In the genomic region with DNA sequence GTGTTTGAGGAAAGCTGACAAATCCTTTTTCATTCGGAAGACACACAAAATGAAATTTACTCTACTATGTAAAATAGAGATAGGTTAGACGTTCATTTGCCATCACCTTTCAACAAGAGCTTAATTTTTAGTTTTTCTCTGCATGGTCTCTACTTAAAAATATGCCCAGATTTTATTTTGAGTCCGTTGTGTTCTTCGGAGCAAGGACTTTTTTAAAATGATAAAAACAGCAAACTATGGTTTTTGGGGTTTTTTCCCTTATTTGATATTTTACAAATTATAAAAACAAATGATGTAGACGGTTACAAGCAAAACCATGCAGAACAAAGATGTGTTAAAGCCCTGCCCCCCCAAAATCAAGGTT, we compare ENCODE assay signal across 1 cellular context.
TF ChIP-seq lines count a peak whose summit lies in the region.

No MANE protein-coding gene starts in this region.

TF ChIP-seq in HepG2, 621 proteins besides CTCF, POLR2A, EP300 and RAD21:
- TF ChIP-seq KAT7 (CRISPR knock-in tag; IDR thresholded peaks at IDR 0.05; ENCODE audit: borderline replicate concordance): no peak
- no peak for TF ChIP-seq NCOR1 (IDR thresholded peaks at IDR 0.05; ENCODE audit: borderline replicate concordance, low read length)
- TF ChIP-seq MED8 (CRISPR knock-in tag; IDR thresholded peaks at IDR 0.05; ENCODE audit: insufficient replicate concordance): no peak
- TF ChIP-seq, protein P1, sequence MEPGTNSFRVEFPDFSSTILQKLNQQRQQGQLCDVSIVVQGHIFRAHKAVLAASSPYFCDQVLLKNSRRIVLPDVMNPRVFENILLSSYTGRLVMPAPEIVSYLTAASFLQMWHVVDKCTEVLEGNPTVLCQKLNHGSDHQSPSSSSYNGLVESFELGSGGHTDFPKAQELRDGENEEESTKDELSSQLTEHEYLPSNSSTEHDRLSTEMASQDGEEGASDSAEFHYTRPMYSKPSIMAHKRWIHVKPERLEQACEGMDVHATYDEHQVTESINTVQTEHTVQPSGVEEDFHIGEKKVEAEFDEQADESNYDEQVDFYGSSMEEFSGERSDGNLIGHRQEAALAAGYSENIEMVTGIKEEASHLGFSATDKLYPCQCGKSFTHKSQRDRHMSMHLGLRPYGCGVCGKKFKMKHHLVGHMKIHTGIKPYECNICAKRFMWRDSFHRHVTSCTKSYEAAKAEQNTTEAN (CRISPR knock-in tag; conservative IDR thresholded peaks at IDR 0.05): no peak
- TF ChIP-seq HDAC6 (IDR thresholded peaks at IDR 0.05; ENCODE audit: low read depth, low read length): no peak
- TF ChIP-seq, protein P2, sequence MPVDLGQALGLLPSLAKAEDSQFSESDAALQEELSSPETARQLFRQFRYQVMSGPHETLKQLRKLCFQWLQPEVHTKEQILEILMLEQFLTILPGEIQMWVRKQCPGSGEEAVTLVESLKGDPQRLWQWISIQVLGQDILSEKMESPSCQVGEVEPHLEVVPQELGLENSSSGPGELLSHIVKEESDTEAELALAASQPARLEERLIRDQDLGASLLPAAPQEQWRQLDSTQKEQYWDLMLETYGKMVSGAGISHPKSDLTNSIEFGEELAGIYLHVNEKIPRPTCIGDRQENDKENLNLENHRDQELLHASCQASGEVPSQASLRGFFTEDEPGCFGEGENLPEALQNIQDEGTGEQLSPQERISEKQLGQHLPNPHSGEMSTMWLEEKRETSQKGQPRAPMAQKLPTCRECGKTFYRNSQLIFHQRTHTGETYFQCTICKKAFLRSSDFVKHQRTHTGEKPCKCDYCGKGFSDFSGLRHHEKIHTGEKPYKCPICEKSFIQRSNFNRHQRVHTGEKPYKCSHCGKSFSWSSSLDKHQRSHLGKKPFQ (CRISPR knock-in tag; IDR thresholded peaks at IDR 0.05; ENCODE audit: insufficient replicate concordance): no peak
- TF ChIP-seq CBX5 (CRISPR knock-in tag; IDR thresholded peaks at IDR 0.05; ENCODE audit: borderline replicate concordance): no peak
- no peak for TF ChIP-seq DPF2 (CRISPR knock-in tag; IDR thresholded peaks at IDR 0.05; ENCODE audit: borderline replicate concordance, low read depth)
- no peak for TF ChIP-seq SIN3B (IDR thresholded peaks at IDR 0.05; ENCODE audit: low read length)
- TF ChIP-seq ZNF816 (CRISPR knock-in tag; IDR thresholded peaks at IDR 0.05; ENCODE audit: borderline replicate concordance): no peak
- peak in 1 of 2 experiments; percentile 36; a peak in 2 of 4 replicates for TF ChIP-seq MAFK (conservative IDR thresholded peaks at IDR 0.05 in 1 of 2, IDR thresholded peaks at IDR 0.05 in 1 of 2; ENCODE audit: low read length in 2 of 2)
- TF ChIP-seq CENPX (CRISPR knock-in tag; IDR thresholded peaks at IDR 0.05): no peak
- no peak for TF ChIP-seq BCL6 (CRISPR knock-in tag; IDR thresholded peaks at IDR 0.05)
- TF ChIP-seq, protein P3, sequence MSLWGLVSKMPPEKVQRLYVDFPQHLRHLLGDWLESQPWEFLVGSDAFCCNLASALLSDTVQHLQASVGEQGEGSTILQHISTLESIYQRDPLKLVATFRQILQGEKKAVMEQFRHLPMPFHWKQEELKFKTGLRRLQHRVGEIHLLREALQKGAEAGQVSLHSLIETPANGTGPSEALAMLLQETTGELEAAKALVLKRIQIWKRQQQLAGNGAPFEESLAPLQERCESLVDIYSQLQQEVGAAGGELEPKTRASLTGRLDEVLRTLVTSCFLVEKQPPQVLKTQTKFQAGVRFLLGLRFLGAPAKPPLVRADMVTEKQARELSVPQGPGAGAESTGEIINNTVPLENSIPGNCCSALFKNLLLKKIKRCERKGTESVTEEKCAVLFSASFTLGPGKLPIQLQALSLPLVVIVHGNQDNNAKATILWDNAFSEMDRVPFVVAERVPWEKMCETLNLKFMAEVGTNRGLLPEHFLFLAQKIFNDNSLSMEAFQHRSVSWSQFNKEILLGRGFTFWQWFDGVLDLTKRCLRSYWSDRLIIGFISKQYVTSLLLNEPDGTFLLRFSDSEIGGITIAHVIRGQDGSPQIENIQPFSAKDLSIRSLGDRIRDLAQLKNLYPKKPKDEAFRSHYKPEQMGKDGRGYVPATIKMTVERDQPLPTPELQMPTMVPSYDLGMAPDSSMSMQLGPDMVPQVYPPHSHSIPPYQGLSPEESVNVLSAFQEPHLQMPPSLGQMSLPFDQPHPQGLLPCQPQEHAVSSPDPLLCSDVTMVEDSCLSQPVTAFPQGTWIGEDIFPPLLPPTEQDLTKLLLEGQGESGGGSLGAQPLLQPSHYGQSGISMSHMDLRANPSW (CRISPR knock-in tag; IDR thresholded peaks at IDR 0.05; ENCODE audit: borderline replicate concordance): no peak
- TF ChIP-seq, protein P4, sequence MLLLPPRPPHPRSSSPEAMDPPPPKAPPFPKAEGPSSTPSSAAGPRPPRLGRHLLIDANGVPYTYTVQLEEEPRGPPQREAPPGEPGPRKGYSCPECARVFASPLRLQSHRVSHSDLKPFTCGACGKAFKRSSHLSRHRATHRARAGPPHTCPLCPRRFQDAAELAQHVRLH (CRISPR knock-in tag; IDR thresholded peaks at IDR 0.05; ENCODE audit: borderline replicate concordance, low read depth): no peak
- no peak for TF ChIP-seq REXO4 (CRISPR knock-in tag; IDR thresholded peaks at IDR 0.05; ENCODE audit: borderline replicate concordance)
- no peak for TF ChIP-seq ZNF296 (CRISPR knock-in tag; conservative IDR thresholded peaks at IDR 0.05)
- 0 out of 2 replicates have a peak, but pooled peaks have one; percentile 4 for TF ChIP-seq ZSCAN9 (CRISPR knock-in tag; IDR thresholded peaks at IDR 0.05; ENCODE audit: borderline replicate concordance)
- TF ChIP-seq ZNF670 (CRISPR knock-in tag; IDR thresholded peaks at IDR 0.05; ENCODE audit: borderline replicate concordance): no peak
- TF ChIP-seq PITX1 (CRISPR knock-in tag; IDR thresholded peaks at IDR 0.05): no peak
- TF ChIP-seq KDM5B (CRISPR knock-in tag; IDR thresholded peaks at IDR 0.05; ENCODE audit: borderline replicate concordance): no peak
- TF ChIP-seq HMG20A (CRISPR knock-in tag; IDR thresholded peaks at IDR 0.05; ENCODE audit: borderline replicate concordance): no peak
- peak; percentile 41; the same call in 1 of the 2 replicates for TF ChIP-seq ELF4 (CRISPR knock-in tag; IDR thresholded peaks at IDR 0.05; ENCODE audit: borderline replicate concordance)
- TF ChIP-seq, protein P5, sequence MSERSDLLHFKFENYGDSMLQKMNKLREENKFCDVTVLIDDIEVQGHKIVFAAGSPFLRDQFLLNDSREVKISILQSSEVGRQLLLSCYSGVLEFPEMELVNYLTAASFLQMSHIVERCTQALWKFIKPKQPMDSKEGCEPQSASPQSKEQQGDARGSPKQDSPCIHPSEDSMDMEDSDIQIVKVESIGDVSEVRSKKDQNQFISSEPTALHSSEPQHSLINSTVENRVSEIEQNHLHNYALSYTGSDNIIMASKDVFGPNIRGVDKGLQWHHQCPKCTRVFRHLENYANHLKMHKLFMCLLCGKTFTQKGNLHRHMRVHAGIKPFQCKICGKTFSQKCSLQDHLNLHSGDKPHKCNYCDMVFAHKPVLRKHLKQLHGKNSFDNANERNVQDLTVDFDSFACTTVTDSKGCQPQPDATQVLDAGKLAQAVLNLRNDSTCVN (CRISPR knock-in tag; IDR thresholded peaks at IDR 0.05; ENCODE audit: borderline replicate concordance): no peak
- TF ChIP-seq, protein P6, sequence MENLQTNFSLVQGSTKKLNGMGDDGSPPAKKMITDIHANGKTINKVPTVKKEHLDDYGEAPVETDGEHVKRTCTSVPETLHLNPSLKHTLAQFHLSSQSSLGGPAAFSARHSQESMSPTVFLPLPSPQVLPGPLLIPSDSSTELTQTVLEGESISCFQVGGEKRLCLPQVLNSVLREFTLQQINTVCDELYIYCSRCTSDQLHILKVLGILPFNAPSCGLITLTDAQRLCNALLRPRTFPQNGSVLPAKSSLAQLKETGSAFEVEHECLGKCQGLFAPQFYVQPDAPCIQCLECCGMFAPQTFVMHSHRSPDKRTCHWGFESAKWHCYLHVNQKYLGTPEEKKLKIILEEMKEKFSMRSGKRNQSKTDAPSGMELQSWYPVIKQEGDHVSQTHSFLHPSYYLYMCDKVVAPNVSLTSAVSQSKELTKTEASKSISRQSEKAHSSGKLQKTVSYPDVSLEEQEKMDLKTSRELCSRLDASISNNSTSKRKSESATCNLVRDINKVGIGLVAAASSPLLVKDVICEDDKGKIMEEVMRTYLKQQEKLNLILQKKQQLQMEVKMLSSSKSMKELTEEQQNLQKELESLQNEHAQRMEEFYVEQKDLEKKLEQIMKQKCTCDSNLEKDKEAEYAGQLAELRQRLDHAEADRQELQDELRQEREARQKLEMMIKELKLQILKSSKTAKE (CRISPR knock-in tag; IDR thresholded peaks at IDR 0.05; ENCODE audit: borderline replicate concordance): no peak
- TF ChIP-seq IKZF1 (IDR thresholded peaks at IDR 0.05): no peak
- no peak for TF ChIP-seq ZNF326 (CRISPR knock-in tag; IDR thresholded peaks at IDR 0.05; ENCODE audit: borderline replicate concordance)
- peak; percentile 18; the same call in 1 of the 2 replicates for TF ChIP-seq ZNF430 (CRISPR knock-in tag; IDR thresholded peaks at IDR 0.05)
- TF ChIP-seq ZNF678 (CRISPR knock-in tag; IDR thresholded peaks at IDR 0.05): no peak
- TF ChIP-seq, protein P7, sequence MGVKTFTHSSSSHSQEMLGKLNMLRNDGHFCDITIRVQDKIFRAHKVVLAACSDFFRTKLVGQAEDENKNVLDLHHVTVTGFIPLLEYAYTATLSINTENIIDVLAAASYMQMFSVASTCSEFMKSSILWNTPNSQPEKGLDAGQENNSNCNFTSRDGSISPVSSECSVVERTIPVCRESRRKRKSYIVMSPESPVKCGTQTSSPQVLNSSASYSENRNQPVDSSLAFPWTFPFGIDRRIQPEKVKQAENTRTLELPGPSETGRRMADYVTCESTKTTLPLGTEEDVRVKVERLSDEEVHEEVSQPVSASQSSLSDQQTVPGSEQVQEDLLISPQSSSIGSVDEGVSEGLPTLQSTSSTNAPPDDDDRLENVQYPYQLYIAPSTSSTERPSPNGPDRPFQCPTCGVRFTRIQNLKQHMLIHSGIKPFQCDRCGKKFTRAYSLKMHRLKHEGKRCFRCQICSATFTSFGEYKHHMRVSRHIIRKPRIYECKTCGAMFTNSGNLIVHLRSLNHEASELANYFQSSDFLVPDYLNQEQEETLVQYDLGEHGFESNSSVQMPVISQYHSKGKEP (CRISPR knock-in tag; IDR thresholded peaks at IDR 0.05): no peak
- TF ChIP-seq ZNF577 (CRISPR knock-in tag; IDR thresholded peaks at IDR 0.05; ENCODE audit: borderline replicate concordance, low read depth): no peak
- no peak for TF ChIP-seq ZNF143 (CRISPR knock-in tag; IDR thresholded peaks at IDR 0.05)
- TF ChIP-seq ZNF552 (CRISPR knock-in tag; IDR thresholded peaks at IDR 0.05; ENCODE audit: borderline replicate concordance): no peak
- no peak for TF ChIP-seq FOXK1 (CRISPR knock-in tag; IDR thresholded peaks at IDR 0.05; ENCODE audit: borderline replicate concordance, low read depth)
- TF ChIP-seq GFI1 (CRISPR knock-in tag; IDR thresholded peaks at IDR 0.05; ENCODE audit: borderline replicate concordance): no peak
- no peak for TF ChIP-seq REL (CRISPR knock-in tag; conservative IDR thresholded peaks at IDR 0.05)
